ENCODE assay signal across 27 cellular contexts in genomic region chr2:65551528-65551927, GRCh38.
DNase-seq lines count a peak whose midpoint lies in the region; ATAC-seq, FAIRE-seq and TF ChIP-seq lines count a peak whose summit lies in the region.
"Had no signal": no experiment of that assay in that cellular context is flagged by ENCODE, and none has a peak within 500 bp of the region (broad histone marks: within the 10 kb centered on the region; RNA-seq: fewer than 3 reads in every experiment).

No MANE protein-coding gene starts in this region.

- no peak overlapping the region for H2AFZ ChIP-seq in H1 (ENCODE audit: low read length)

- H3K4me3 Mint-ChIP-seq in neural crest cell = no peak overlapping the region
- no peak overlapping the region for H3K4me3 Mint-ChIP-seq in activated CD8-positive, alpha-beta memory T cell treated with anti-CD3 and anti-CD28 coated beads, Interleukin-2, amount 10 ng/mL, durations not matched to agents 7 days and 5 days
- H3K4me3 Mint-ChIP-seq: CD14-positive monocyte; CD4-positive, alpha-beta memory T cell; CD4-positive, CD25-positive, alpha-beta regulatory T cell; CD8-positive, alpha-beta memory T cell had no signal

- H3K9ac ChIP-seq in H1 (replicated peaks in 1 of 4; ENCODE audit: extremely low read depth in 1 of 4, low read depth in 3 of 4, low read length in 3 of 4) = no peak overlapping the region
- H3K9ac ChIP-seq: BLaER1 had no signal

- no peak overlapping the region for H3K4ac ChIP-seq in H1 (replicated peaks; ENCODE audit: insufficient read length, low read depth, low read length)

- H3K4me3 ChIP-seq in HEK293 (ENCODE audit: low read depth, low read length) (no peak overlapping the region), Panc1 (ENCODE audit: low read depth in 2 of 2, low read length in 2 of 2) (no peak overlapping the region), H1 (ENCODE audit: extremely low read depth in 1 of 4, insufficient read depth in 2 of 4, low read depth in 3 of 4, low read length in 4 of 4) (no peak overlapping the region)
- H3K4me3 ChIP-seq: BLaER1 had no signal

- no peak overlapping the region for H2BK12ac ChIP-seq in H1 (ENCODE audit: low read depth, low read length)

- no peaks in the 10 kb centered on the region for H4K20me1 ChIP-seq in H1 (replicated peaks in 1 of 2; ENCODE audit: control insufficient read depth in 1 of 2, insufficient read depth in 2 of 2, low read length in 2 of 2)

- H3K4me1 Mint-ChIP-seq in neural crest cell = peaks cover 10% of the 10 kb centered on the region
- H3K4me1 Mint-ChIP-seq in activated CD8-positive, alpha-beta memory T cell treated with anti-CD3 and anti-CD28 coated beads, Interleukin-2, amount 10 ng/mL, durations not matched to agents 7 days and 5 days = peaks cover 13% of the 10 kb centered on the region

- no peaks in the 10 kb centered on the region for H3K79me2 ChIP-seq in H1 (ENCODE audit: control insufficient read depth in 1 of 2, insufficient read depth in 2 of 2, low read length in 2 of 2)

- peak overlapping the region; percentile 20; the same call in 1 of the 2 replicates for H4K8ac ChIP-seq in H1 (ENCODE audit: extremely low read depth, insufficient read depth, low read length)

- in situ Hi-C loops in Panc1 (cut with HindIII; ENCODE audit: low pct_unique_long_range_greater_than_20kb, low sequenced_read_pairs) = no loop called here

- BruUV-seq in Panc1 (replicated peaks; lab: Mats Ljungman, UMichigan) = no TSS peak

- H3K9me3 Mint-ChIP-seq in neural crest cell = no peaks in the 10 kb centered on the region
- H3K9me3 Mint-ChIP-seq in activated CD8-positive, alpha-beta memory T cell treated with anti-CD3 and anti-CD28 coated beads, Interleukin-2, amount 10 ng/mL, durations not matched to agents 7 days and 5 days (ENCODE audit: low read depth) = no peaks in the 10 kb centered on the region
- H3K9me3 Mint-ChIP-seq: CD14-positive monocyte; CD4-positive, alpha-beta memory T cell; CD8-positive, alpha-beta memory T cell had no signal

- no peak for TF ChIP-seq EP300 in H1 (IDR thresholded peaks at IDR 0.05; ENCODE audit: borderline replicate concordance in 1 of 2, low read depth in 2 of 2, low read length in 2 of 2)

- no peak overlapping the region for H2BK5ac ChIP-seq in H1 (ENCODE audit: low read depth, low read length)

- no peak overlapping the region for H2BK15ac ChIP-seq in H1 (ENCODE audit: low read length)

- H3K27me3 ChIP-seq in Panc1 (ENCODE audit: control insufficient read depth, insufficient read depth, low read length) (no peaks in the 10 kb centered on the region), H1 (replicated peaks in 1 of 4; ENCODE audit: control insufficient read depth in 3 of 4, extremely low read depth in 1 of 4, insufficient read depth in 3 of 4, low read length in 3 of 4) (peaks cover 0 to 5% (median 3%) of the 10 kb centered on the region in 4 experiments; a peak in 4 of 7 replicates)
- H3K27me3 ChIP-seq: BE2C, BLaER1 had no signal

- H3K36me3 Mint-ChIP-seq in neural crest cell (ENCODE audit: low read depth) = no peaks in the 10 kb centered on the region
- no peaks in the 10 kb centered on the region for H3K36me3 Mint-ChIP-seq in activated CD8-positive, alpha-beta memory T cell treated with anti-CD3 and anti-CD28 coated beads, Interleukin-2, amount 10 ng/mL, durations not matched to agents 7 days and 5 days
- H3K36me3 Mint-ChIP-seq: CD14-positive monocyte; CD4-positive, alpha-beta memory T cell; CD4-positive, CD25-positive, alpha-beta regulatory T cell; CD8-positive, alpha-beta memory T cell had no signal

- H3K36me3 ChIP-seq in HEK293 (ENCODE audit: control insufficient read depth in 2 of 2, insufficient read depth in 1 of 2, low read length in 2 of 2) = no peaks in the 10 kb centered on the region
- H3K36me3 ChIP-seq in Panc1 (ENCODE audit: control insufficient read depth, insufficient read depth, low read length) = no peaks in the 10 kb centered on the region
- no peaks in the 10 kb centered on the region for H3K36me3 ChIP-seq in H1 (ENCODE audit: control insufficient read depth in 2 of 4, insufficient read depth in 4 of 4, low read length in 3 of 4)
- H3K36me3 ChIP-seq: BE2C, BLaER1 had no signal

- ATAC-seq in Panc1 = no peak
- no peak for ATAC-seq in GM18520 (IDR thresholded peaks at IDR 0.05; ENCODE audit: unreplicated experiment)
- no peak for ATAC-seq in activated CD8-positive, alpha-beta memory T cell treated with anti-CD3 and anti-CD28 coated beads, Interleukin-2, amount 10 ng/mL, durations not matched to agents 7 days and 5 days

- H2BK20ac ChIP-seq in H1 (ENCODE audit: low read length) = no peak overlapping the region

- no peak for DNase-seq in Panc1 (ENCODE audit: low read depth, low spot score)
- no peak for DNase-seq in H1 (ENCODE audit: low read depth in 1 of 2, low spot score in 2 of 2)
- DNase-seq in neural crest cell (ENCODE audit: low read depth, low spot score) = no peak
- no peak for DNase-seq in EL
- no peak for DNase-seq in NAMALWA (ENCODE audit: low spot score)
- DNase-seq in activated CD8-positive, alpha-beta memory T cell treated with anti-CD3 and anti-CD28 coated beads, Interleukin-2, amount 10 ng/mL, durations not matched to agents 7 days and 5 days = no peak
- DNase-seq: 8988T; ACHN; BE2C; C1 segment of cervical spinal cord; CD4-positive, alpha-beta memory T cell; CD4-positive, CD25-positive, alpha-beta regulatory T cell; CD8-positive, alpha-beta memory T cell; COR-L47; DMS 273 treated with DMSO at 0.1 percent for 48 hours; DMS153; DMS53; DMS79; DND-41; GF-D8 had no signal

- no peak overlapping the region for H3K4me2 ChIP-seq in H1 (ENCODE audit: insufficient read depth in 1 of 2, low read depth in 2 of 2, low read length in 2 of 2)
- H3K4me2 ChIP-seq: BLaER1 had no signal

- H3K18ac ChIP-seq in H1 (ENCODE audit: extremely low read depth, low read length) = no peak overlapping the region

- H3K23ac ChIP-seq in H1 (ENCODE audit: insufficient read length) = no peak overlapping the region

- no peak for TF ChIP-seq RAD21 in H1 (IDR thresholded peaks at IDR 0.05 in 1 of 2, conservative IDR thresholded peaks at IDR 0.05 in 1 of 2; ENCODE audit: low read depth in 2 of 2, low read length in 2 of 2)

- H2AK5ac ChIP-seq in H1 (ENCODE audit: low read depth, low read length) = no peak overlapping the region

- TF ChIP-seq CTCF in HEK293 (tag by site-specific recombination; IDR thresholded peaks at IDR 0.05) (no peak), Panc1 (IDR thresholded peaks at IDR 0.05) (no peak), H1 (IDR thresholded peaks at IDR 0.05; ENCODE audit: control extremely low read depth in 1 of 3, insufficient read depth in 1 of 3, low read depth in 1 of 3, low read length in 3 of 3) (no peak), neural crest cell (conservative IDR thresholded peaks at IDR 0.05) (no peak)

- H4K91ac ChIP-seq in H1 (replicated peaks; ENCODE audit: insufficient read length, low read length) = no peak overlapping the region

- H3K79me1 ChIP-seq in H1 (ENCODE audit: low read depth, low read length) = no peaks in the 10 kb centered on the region

- WGBS in H1 (ENCODE audit: extremely low coverage in 1 of 2, insufficient coverage in 1 of 2, insufficient read length in 1 of 2, insufficient replicate concordance in 2 of 2, low coverage in 1 of 2, low lambda C conversion rate in 2 of 2, missing lambda C conversion rate in 1 of 2), 2 experiments = 90% methylated on average over 7 of the region's 7 CpGs; no CpG with 5 or more reads in 1 of the 2 experiments

- intact Hi-C loops in Panc1 (cut with micrococcal nuclease; ENCODE audit: unreplicated experiment) = loop anchor here (5.0 to 10.0 kb wide), 3 partner anchors 114 to 284 kb away; no protein-coding TSS in a partner anchor

- no peaks in the 10 kb centered on the region for H3K23me2 ChIP-seq in H1 (ENCODE audit: low read depth, low read length)

- no peak overlapping the region for H2BK120ac ChIP-seq in H1 (replicated peaks; ENCODE audit: low read depth, low read length)

- no peak for TF ChIP-seq POLR2A in H1 (IDR thresholded peaks at IDR 0.05; ENCODE audit: control extremely low read depth in 1 of 2, low read depth in 2 of 2, low read length in 2 of 2)

- no peaks in the 10 kb centered on the region for H3K27me3 Mint-ChIP-seq in neural crest cell (ENCODE audit: low read depth)
- peaks cover 20% of the 10 kb centered on the region for H3K27me3 Mint-ChIP-seq in activated CD8-positive, alpha-beta memory T cell treated with anti-CD3 and anti-CD28 coated beads, Interleukin-2, amount 10 ng/mL, durations not matched to agents 7 days and 5 days

- H4K5ac ChIP-seq in H1 (ENCODE audit: insufficient read length, low read depth, low read length) = no peak overlapping the region

- H3K4me1 ChIP-seq in HEK293 (ENCODE audit: control insufficient read depth, insufficient read depth, low read length) (no peaks in the 10 kb centered on the region), Panc1 (ENCODE audit: control insufficient read depth, insufficient read depth, low read length) (no peaks in the 10 kb centered on the region; the same call in 1 of the 2 replicates), H1 (replicated peaks in 1 of 4; ENCODE audit: control insufficient read depth in 3 of 4, insufficient read depth in 4 of 4, low read length in 3 of 4) (peaks cover 0 to 1% (median 0%) of the 10 kb centered on the region in 4 experiments; a peak in 1 of 7 replicates)
- H3K4me1 ChIP-seq: BE2C had no signal

- POLR2A ChIA-PET in HEK293 (lab: Yijun Ruan, JAX) (no interaction called here), Panc1 (lab: Charles Lee) (no interaction called here), H1 (lab: Charles Lee; ENCODE audit: partially characterized antibody) (no interaction called here)

- peak overlapping the region; percentile 69 for H3K27ac Mint-ChIP-seq in neural crest cell (ENCODE audit: unreplicated experiment)
- no peak overlapping the region for H3K27ac Mint-ChIP-seq in activated CD8-positive, alpha-beta memory T cell treated with anti-CD3 and anti-CD28 coated beads, Interleukin-2, amount 10 ng/mL, durations not matched to agents 7 days and 5 days
- H3K27ac Mint-ChIP-seq: CD4-positive, alpha-beta memory T cell; CD8-positive, alpha-beta memory T cell had no signal

- FAIRE-seq in H1 (lab: Jason Lieb, UNC) = no peak
- FAIRE-seq: A204.1, G401.6, GM12891 had no signal

- H3K9me3 ChIP-seq in HEK293 (ENCODE audit: control insufficient read depth, insufficient read depth, low read depth, low read length) = no peaks in the 10 kb centered on the region
- no peaks in the 10 kb centered on the region for H3K9me3 ChIP-seq in Panc1 (ENCODE audit: control insufficient read depth, insufficient read depth, low read depth, low read length)
- no peaks in the 10 kb centered on the region for H3K9me3 ChIP-seq in H1 (ENCODE audit: insufficient read depth in 2 of 2, low read depth in 1 of 2, low read length in 1 of 2)
- H3K9me3 ChIP-seq: BE2C, BLaER1 had no signal

- H3K27ac ChIP-seq in HEK293 (ENCODE audit: extremely low read depth, low read depth, low read length) (no peak overlapping the region), Panc1 (ENCODE audit: low read length) (peak overlapping the region; percentile 44; the same call in 1 of the 2 replicates), H1 (ENCODE audit: low read depth, low read length) (no peak overlapping the region)
- H3K27ac ChIP-seq: BLaER1 had no signal

- H3K56ac ChIP-seq in H1 (replicated peaks; ENCODE audit: insufficient read length, low read depth, low read length) = no peak overlapping the region

- CTCF ChIA-PET in HEK293 (lab: Yijun Ruan, JAX) (interaction anchor here (3.0 kb wide), 1 partner anchor 287 kb away, joined by 21 read pairs; no protein-coding TSS in a partner anchor), Panc1 (lab: Charles Lee) (no interaction called here), H1 (lab: Charles Lee; ENCODE audit: partially characterized antibody) (interaction anchor here (0.8 to 1.0 kb wide), 3 partner anchors 113 to 417 kb away, joined by 3 to 4 read pairs (median 3); no protein-coding TSS in a partner anchor)
- CTCF ChIA-PET in activated CD8-positive, alpha-beta memory T cell treated with anti-CD3 and anti-CD28 coated beads, Interleukin-2, amount 10 ng/mL, durations not matched to agents 7 days and 5 days (lab: Charles Lee) = interaction anchor here (0.9 kb wide), 1 partner anchor 9 kb away, joined by 3 read pairs; no protein-coding TSS in a partner anchor

- no peak overlapping the region for H3K14ac ChIP-seq in H1 (ENCODE audit: insufficient read length)
